Comparison of ENCODE assay signal across 1 cellular context in the genomic region with DNA sequence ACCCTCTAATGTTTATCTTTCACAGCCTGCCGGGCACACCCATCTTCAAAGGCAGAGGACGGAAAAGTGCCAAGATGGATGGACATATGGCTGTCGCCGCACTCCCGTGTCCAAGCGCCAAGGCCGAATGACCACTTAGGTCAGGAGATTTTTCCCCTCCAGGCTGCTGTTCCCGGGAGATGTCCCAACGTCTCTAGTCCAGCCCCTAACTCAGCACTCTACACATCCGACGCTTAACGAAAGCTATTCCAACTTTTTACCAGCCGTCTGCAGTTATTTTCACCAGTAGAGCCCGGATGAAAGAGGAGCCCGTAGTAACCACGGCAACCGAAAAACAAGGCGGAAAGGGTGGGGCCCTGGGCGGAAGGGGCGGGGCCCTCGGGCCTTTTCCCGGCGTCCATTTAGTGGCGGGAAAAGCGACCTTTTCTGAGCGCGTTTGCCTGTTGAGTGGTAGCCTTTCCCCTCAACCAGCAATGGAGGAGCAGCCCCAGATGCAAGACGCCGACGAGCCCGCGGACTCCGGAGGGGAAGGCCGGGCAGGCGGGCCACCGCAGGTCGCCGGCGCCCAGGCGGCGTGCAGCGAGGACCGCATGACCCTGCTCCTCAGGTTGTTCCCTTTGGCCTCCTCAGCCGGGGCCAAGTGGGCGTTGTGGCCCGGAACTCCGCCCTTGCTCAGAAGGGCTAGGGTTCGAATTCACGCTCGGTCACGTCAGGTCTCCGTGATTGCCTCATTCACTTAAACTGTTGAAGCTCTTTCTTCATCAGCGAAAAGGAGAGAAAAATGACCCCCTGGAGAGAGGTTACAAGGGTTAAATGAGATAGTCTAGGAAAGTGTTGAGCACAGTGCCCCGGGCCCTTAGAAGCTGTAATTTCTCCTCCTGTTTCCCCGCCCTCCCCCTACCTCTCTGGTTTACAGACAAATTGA.
A peak's percentile ranks its signal among the peaks of the same experiment; 100 is the strongest.
TF ChIP-seq lines count a peak whose summit lies in the region.

A gene with protein sequence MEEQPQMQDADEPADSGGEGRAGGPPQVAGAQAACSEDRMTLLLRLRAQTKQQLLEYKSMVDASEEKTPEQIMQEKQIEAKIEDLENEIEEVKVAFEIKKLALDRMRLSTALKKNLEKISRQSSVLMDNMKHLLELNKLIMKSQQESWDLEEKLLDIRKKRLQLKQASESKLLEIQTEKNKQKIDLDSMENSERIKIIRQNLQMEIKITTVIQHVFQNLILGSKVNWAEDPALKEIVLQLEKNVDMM (plus strand): TSS at position 422 of the 925 bp plus-strand sequence. CDS start 52 bp downstream, at position 474.

TF ChIP-seq in K562, 482 proteins besides CTCF, POLR2A, EP300 and RAD21 (continued from another document and continues in another):
- TF ChIP-seq, protein P1, sequence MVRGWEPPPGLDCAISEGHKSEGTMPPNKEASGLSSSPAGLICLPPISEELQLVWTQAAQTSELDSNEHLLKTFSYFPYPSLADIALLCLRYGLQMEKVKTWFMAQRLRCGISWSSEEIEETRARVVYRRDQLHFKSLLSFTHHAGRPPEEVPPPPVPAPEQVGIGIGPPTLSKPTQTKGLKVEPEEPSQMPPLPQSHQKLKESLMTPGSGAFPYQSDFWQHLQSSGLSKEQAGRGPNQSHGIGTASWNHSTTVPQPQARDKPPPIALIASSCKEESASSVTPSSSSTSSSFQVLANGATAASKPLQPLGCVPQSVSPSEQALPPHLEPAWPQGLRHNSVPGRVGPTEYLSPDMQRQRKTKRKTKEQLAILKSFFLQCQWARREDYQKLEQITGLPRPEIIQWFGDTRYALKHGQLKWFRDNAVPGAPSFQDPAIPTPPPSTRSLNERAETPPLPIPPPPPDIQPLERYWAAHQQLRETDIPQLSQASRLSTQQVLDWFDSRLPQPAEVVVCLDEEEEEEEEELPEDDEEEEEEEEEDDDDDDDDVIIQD (CRISPR knock-in tag; IDR thresholded peaks at IDR 0.05), result no peak
- TF ChIP-seq, protein P2, sequence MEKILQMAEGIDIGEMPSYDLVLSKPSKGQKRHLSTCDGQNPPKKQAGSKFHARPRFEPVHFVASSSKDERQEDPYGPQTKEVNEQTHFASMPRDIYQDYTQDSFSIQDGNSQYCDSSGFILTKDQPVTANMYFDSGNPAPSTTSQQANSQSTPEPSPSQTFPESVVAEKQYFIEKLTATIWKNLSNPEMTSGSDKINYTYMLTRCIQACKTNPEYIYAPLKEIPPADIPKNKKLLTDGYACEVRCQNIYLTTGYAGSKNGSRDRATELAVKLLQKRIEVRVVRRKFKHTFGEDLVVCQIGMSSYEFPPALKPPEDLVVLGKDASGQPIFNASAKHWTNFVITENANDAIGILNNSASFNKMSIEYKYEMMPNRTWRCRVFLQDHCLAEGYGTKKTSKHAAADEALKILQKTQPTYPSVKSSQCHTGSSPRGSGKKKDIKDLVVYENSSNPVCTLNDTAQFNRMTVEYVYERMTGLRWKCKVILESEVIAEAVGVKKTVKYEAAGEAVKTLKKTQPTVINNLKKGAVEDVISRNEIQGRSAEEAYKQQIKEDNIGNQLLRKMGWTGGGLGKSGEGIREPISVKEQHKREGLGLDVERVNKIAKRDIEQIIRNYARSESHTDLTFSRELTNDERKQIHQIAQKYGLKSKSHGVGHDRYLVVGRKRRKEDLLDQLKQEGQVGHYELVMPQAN (IDR thresholded peaks at IDR 0.05; ENCODE audit: borderline replicate concordance), result peak; percentile 80
- TF ChIP-seq, protein P3, sequence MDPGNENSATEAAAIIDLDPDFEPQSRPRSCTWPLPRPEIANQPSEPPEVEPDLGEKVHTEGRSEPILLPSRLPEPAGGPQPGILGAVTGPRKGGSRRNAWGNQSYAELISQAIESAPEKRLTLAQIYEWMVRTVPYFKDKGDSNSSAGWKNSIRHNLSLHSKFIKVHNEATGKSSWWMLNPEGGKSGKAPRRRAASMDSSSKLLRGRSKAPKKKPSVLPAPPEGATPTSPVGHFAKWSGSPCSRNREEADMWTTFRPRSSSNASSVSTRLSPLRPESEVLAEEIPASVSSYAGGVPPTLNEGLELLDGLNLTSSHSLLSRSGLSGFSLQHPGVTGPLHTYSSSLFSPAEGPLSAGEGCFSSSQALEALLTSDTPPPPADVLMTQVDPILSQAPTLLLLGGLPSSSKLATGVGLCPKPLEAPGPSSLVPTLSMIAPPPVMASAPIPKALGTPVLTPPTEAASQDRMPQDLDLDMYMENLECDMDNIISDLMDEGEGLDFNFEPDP (CRISPR knock-in tag; IDR thresholded peaks at IDR 0.05), result no peak
- no peak for TF ChIP-seq ZNF551 (CRISPR knock-in tag; IDR thresholded peaks at IDR 0.05)
- peak in 1 of 2 experiments; percentile 33; a peak in 1 of 3 replicates for TF ChIP-seq CBX3 (IDR thresholded peaks at IDR 0.05; ENCODE audit: borderline replicate concordance in 1 of 2, low read length in 2 of 2)
- TF ChIP-seq BCL6 (CRISPR knock-in tag; IDR thresholded peaks at IDR 0.05), result no peak
- no peak for TF ChIP-seq DIDO1 (tag; IDR thresholded peaks at IDR 0.05; ENCODE audit: low read depth)
- no peak for TF ChIP-seq SIRT6 (IDR thresholded peaks at IDR 0.05; ENCODE audit: low read depth, low read length)
- peak; percentile 49; the same call in 1 of the 2 replicates for TF ChIP-seq ZBTB1 (CRISPR knock-in tag; IDR thresholded peaks at IDR 0.05; ENCODE audit: borderline replicate concordance, low read depth)
- no peak for TF ChIP-seq HEY1 (CRISPR knock-in tag; IDR thresholded peaks at IDR 0.05; ENCODE audit: borderline replicate concordance)
- TF ChIP-seq, protein P4, sequence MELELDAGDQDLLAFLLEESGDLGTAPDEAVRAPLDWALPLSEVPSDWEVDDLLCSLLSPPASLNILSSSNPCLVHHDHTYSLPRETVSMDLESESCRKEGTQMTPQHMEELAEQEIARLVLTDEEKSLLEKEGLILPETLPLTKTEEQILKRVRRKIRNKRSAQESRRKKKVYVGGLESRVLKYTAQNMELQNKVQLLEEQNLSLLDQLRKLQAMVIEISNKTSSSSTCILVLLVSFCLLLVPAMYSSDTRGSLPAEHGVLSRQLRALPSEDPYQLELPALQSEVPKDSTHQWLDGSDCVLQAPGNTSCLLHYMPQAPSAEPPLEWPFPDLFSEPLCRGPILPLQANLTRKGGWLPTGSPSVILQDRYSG (tag; conservative IDR thresholded peaks at IDR 0.05; ENCODE audit: low read depth), result 0 out of 2 replicates have a peak, but pooled peaks have one; percentile 39
- TF ChIP-seq CBFA2T2 (conservative IDR thresholded peaks at IDR 0.05), result no peak
- no peak; the same call in 1 of the 2 replicates for TF ChIP-seq KAT7 (CRISPR knock-in tag; IDR thresholded peaks at IDR 0.05; ENCODE audit: borderline replicate concordance)
- peak; percentile 85; the same call in 1 of the 2 replicates for TF ChIP-seq SIN3B (IDR thresholded peaks at IDR 0.05; ENCODE audit: low read depth)
- no peak for TF ChIP-seq ZNF175 (CRISPR knock-in tag; IDR thresholded peaks at IDR 0.05; ENCODE audit: low read depth)
- 0 out of 2 replicates have a peak, but pooled peaks have one; percentile 20 for TF ChIP-seq NCOR1 (IDR thresholded peaks at IDR 0.05)
- TF ChIP-seq ZNF699 (CRISPR knock-in tag; IDR thresholded peaks at IDR 0.05; ENCODE audit: insufficient replicate concordance), result no peak
- TF ChIP-seq ZNF124 (CRISPR knock-in tag; IDR thresholded peaks at IDR 0.05), result no peak
- TF ChIP-seq, protein P5, sequence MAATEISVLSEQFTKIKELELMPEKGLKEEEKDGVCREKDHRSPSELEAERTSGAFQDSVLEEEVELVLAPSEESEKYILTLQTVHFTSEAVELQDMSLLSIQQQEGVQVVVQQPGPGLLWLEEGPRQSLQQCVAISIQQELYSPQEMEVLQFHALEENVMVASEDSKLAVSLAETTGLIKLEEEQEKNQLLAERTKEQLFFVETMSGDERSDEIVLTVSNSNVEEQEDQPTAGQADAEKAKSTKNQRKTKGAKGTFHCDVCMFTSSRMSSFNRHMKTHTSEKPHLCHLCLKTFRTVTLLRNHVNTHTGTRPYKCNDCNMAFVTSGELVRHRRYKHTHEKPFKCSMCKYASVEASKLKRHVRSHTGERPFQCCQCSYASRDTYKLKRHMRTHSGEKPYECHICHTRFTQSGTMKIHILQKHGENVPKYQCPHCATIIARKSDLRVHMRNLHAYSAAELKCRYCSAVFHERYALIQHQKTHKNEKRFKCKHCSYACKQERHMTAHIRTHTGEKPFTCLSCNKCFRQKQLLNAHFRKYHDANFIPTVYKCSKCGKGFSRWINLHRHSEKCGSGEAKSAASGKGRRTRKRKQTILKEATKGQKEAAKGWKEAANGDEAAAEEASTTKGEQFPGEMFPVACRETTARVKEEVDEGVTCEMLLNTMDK (IDR thresholded peaks at IDR 0.05; ENCODE audit: borderline replicate concordance, insufficient read depth, low read depth, low read length, poor library complexity, severe bottlenecking), result no peak
- TF ChIP-seq NFRKB (IDR thresholded peaks at IDR 0.05; ENCODE audit: low read depth), result 0 out of 2 replicates have a peak, but pooled peaks have one; percentile 68
- 0 out of 2 replicates have a peak, but pooled peaks have one; percentile 29 for TF ChIP-seq CC2D1A (IDR thresholded peaks at IDR 0.05)
- TF ChIP-seq, protein P6, sequence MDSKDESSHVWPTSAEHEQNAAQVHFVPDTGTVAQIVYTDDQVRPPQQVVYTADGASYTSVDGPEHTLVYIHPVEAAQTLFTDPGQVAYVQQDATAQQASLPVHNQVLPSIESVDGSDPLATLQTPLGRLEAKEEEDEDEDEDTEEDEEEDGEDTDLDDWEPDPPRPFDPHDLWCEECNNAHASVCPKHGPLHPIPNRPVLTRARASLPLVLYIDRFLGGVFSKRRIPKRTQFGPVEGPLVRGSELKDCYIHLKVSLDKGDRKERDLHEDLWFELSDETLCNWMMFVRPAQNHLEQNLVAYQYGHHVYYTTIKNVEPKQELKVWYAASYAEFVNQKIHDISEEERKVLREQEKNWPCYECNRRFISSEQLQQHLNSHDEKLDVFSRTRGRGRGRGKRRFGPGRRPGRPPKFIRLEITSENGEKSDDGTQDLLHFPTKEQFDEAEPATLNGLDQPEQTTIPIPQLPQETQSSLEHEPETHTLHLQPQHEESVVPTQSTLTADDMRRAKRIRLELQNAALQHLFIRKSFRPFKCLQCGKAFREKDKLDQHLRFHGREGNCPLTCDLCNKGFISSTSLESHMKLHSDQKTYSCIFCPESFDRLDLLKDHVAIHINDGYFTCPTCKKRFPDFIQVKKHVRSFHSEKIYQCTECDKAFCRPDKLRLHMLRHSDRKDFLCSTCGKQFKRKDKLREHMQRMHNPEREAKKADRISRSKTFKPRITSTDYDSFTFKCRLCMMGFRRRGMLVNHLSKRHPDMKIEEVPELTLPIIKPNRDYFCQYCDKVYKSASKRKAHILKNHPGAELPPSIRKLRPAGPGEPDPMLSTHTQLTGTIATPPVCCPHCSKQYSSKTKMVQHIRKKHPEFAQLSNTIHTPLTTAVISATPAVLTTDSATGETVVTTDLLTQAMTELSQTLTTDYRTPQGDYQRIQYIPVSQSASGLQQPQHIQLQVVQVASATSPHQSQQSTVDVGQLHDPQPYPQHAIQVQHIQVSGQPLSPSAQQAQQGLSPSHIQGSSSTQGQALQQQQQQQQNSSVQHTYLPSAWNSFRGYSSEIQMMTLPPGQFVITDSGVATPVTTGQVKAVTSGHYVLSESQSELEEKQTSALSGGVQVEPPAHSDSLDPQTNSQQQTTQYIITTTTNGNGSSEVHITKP (IDR thresholded peaks at IDR 0.05; ENCODE audit: partially characterized antibody), result no peak
- no peak for TF ChIP-seq ETS2 (tag; IDR thresholded peaks at IDR 0.05; ENCODE audit: borderline replicate concordance, poor library complexity, severe bottlenecking)
- TF ChIP-seq, protein P7, sequence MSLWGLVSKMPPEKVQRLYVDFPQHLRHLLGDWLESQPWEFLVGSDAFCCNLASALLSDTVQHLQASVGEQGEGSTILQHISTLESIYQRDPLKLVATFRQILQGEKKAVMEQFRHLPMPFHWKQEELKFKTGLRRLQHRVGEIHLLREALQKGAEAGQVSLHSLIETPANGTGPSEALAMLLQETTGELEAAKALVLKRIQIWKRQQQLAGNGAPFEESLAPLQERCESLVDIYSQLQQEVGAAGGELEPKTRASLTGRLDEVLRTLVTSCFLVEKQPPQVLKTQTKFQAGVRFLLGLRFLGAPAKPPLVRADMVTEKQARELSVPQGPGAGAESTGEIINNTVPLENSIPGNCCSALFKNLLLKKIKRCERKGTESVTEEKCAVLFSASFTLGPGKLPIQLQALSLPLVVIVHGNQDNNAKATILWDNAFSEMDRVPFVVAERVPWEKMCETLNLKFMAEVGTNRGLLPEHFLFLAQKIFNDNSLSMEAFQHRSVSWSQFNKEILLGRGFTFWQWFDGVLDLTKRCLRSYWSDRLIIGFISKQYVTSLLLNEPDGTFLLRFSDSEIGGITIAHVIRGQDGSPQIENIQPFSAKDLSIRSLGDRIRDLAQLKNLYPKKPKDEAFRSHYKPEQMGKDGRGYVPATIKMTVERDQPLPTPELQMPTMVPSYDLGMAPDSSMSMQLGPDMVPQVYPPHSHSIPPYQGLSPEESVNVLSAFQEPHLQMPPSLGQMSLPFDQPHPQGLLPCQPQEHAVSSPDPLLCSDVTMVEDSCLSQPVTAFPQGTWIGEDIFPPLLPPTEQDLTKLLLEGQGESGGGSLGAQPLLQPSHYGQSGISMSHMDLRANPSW (CRISPR knock-in tag; IDR thresholded peaks at IDR 0.05), result no peak
- TF ChIP-seq MAFK (IDR thresholded peaks at IDR 0.05; ENCODE audit: low read length), result no peak
- TF ChIP-seq, protein P8, sequence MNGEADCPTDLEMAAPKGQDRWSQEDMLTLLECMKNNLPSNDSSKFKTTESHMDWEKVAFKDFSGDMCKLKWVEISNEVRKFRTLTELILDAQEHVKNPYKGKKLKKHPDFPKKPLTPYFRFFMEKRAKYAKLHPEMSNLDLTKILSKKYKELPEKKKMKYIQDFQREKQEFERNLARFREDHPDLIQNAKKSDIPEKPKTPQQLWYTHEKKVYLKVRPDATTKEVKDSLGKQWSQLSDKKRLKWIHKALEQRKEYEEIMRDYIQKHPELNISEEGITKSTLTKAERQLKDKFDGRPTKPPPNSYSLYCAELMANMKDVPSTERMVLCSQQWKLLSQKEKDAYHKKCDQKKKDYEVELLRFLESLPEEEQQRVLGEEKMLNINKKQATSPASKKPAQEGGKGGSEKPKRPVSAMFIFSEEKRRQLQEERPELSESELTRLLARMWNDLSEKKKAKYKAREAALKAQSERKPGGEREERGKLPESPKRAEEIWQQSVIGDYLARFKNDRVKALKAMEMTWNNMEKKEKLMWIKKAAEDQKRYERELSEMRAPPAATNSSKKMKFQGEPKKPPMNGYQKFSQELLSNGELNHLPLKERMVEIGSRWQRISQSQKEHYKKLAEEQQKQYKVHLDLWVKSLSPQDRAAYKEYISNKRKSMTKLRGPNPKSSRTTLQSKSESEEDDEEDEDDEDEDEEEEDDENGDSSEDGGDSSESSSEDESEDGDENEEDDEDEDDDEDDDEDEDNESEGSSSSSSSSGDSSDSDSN (IDR thresholded peaks at IDR 0.05; ENCODE audit: borderline replicate concordance in 1 of 2, low read depth in 2 of 2, low read length in 2 of 2), result peak in 1 of 2 experiments; percentile 66; a peak in 2 of 4 replicates
- TF ChIP-seq TBL1XR1 (IDR thresholded peaks at IDR 0.05; ENCODE audit: low read length in 2 of 2), result no peak
- TF ChIP-seq SETDB1 (IDR thresholded peaks at IDR 0.05; ENCODE audit: low read length), result no peak
- no peak for TF ChIP-seq ATF1 (CRISPR knock-in tag; IDR thresholded peaks at IDR 0.05)
- peak; percentile 61 for TF ChIP-seq ATF1 (tag; IDR thresholded peaks at IDR 0.05)
- TF ChIP-seq, protein P9, sequence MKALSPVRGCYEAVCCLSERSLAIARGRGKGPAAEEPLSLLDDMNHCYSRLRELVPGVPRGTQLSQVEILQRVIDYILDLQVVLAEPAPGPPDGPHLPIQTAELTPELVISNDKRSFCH (CRISPR knock-in tag; IDR thresholded peaks at IDR 0.05), result no peak
- TF ChIP-seq, protein P9 (tag; IDR thresholded peaks at IDR 0.05), result peak; percentile 74; the same call in 1 of the 2 replicates
- no peak for TF ChIP-seq CHD4 (IDR thresholded peaks at IDR 0.05; ENCODE audit: insufficient read depth, insufficient replicate concordance, low read depth, low read length, poor library complexity, severe bottlenecking)
- TF ChIP-seq ADNP (tag; IDR thresholded peaks at IDR 0.05), result no peak
- TF ChIP-seq SMAD4 (CRISPR knock-in tag; conservative IDR thresholded peaks at IDR 0.05), result peak; percentile 57; the same call in 1 of the 2 replicates
- peak; percentile 57 for TF ChIP-seq MTA3 (IDR thresholded peaks at IDR 0.05; ENCODE audit: borderline replicate concordance)
